In genomic region chr2:132417430-132418035, GRCh38 we compare ENCODE assay signal across 3 cellular contexts.
TF ChIP-seq lines count a peak whose summit lies in the region.

No MANE protein-coding gene starts in this region.

TF ChIP-seq in A549, 52 proteins besides CTCF, POLR2A, EP300 and RAD21 (continued from another document):
- TF ChIP-seq MAX (IDR thresholded peaks at IDR 0.05) (no peak), KDM5A (IDR thresholded peaks at IDR 0.05) (no peak), HOXB5 (CRISPR knock-in tag; IDR thresholded peaks at IDR 0.05) (no peak), CHD2 (IDR thresholded peaks at IDR 0.05; ENCODE audit: low read length, partially characterized antibody) (no peak), TP53 (CRISPR knock-in tag; IDR thresholded peaks at IDR 0.05) (no peak)
TF ChIP-seq in A549: peak in this region for 0.

TF ChIP-seq in WTC11, 78 proteins besides CTCF, POLR2A, EP300 and RAD21:
- TF ChIP-seq CDX4 (CRISPR knock-in tag; IDR thresholded peaks at IDR 0.05; ENCODE audit: borderline replicate concordance) (no peak), ZNF425 (CRISPR knock-in tag; conservative IDR thresholded peaks at IDR 0.05) (no peak), SMAD3 (CRISPR knock-in tag; IDR thresholded peaks at IDR 0.05; ENCODE audit: borderline replicate concordance) (0 out of 2 replicates have a peak, but pooled peaks have one; percentile 38)

TF ChIP-seq in HepG2, 621 proteins besides CTCF, POLR2A, EP300 and RAD21:
- peak; percentile 6; the same call in 1 of the 2 replicates for TF ChIP-seq ZBTB33 (CRISPR knock-in tag; IDR thresholded peaks at IDR 0.05)
- TF ChIP-seq TOE1 (CRISPR knock-in tag; IDR thresholded peaks at IDR 0.05) = no peak
- TF ChIP-seq ZKSCAN1 (IDR thresholded peaks at IDR 0.05; ENCODE audit: low read length) = no peak
- TF ChIP-seq ETV5 (CRISPR knock-in tag; IDR thresholded peaks at IDR 0.05; ENCODE audit: borderline replicate concordance) = no peak
- 0 out of 2 replicates have a peak, but pooled peaks have one; percentile 14 for TF ChIP-seq ZNF768 (CRISPR knock-in tag; IDR thresholded peaks at IDR 0.05)
- TF ChIP-seq ATF3 (CRISPR knock-in tag; IDR thresholded peaks at IDR 0.05) = no peak
- TF ChIP-seq KLF12 (CRISPR knock-in tag; IDR thresholded peaks at IDR 0.05; ENCODE audit: borderline replicate concordance) = no peak
- no peak for TF ChIP-seq ZNF280B (CRISPR knock-in tag; IDR thresholded peaks at IDR 0.05; ENCODE audit: borderline replicate concordance)
